ENCODE assay signal across 8 cellular contexts in the genomic region with DNA sequence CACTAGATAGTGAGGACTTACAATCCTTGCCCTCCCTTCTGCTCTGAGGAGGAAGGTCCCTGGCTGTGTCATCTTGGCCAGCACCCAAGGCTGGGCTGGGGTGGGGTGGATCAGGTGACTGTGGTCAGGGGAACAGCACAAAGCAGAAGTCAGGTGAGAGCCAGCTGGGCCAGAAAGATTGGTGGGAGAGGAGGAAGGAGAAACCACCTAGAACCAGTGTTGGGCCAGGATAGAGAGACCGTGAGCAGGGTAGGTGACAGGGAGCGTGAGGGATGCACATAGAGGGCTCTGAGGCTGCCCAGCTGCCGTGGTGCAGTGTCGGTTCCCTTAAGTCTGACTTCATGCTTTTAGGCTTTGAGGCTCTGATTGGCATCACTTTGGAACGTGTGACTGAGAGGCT. TPM values are rescaled to one million over a fixed set of nuclear protein-coding genes. Genes with fewer than 3 reads are reported as not detected.
DNase-seq lines count a peak whose midpoint lies in the region; ATAC-seq and TF ChIP-seq lines count a peak whose summit lies in the region.

No MANE protein-coding gene starts in this region.

- DNase-seq in NCI-H446 (lab: John Stamatoyannopoulos, UW) (peak; percentile 9 to 27), NCI-H446 treated with DMSO at 0.1 percent for 48 hours (lab: John Stamatoyannopoulos, UW) (no peak), RPMI8226 (peak; percentile 92), heart right ventricle (peak; percentile 38 to 51), NK-92 (lab: John Stamatoyannopoulos, UW; ENCODE audit: unreplicated experiment) (no peak), dedifferentiated amniotic fluid mesenchymal stem cell (ENCODE audit: extremely low spot score) (no peak)

- WGBS in heart right ventricle, 2 donors = 58 to 74% methylated on average over 5 of the region's 5 CpGs

- peak overlapping the region in 4 of 10 donors; percentile 3 to 85 (median 52) for H3K27ac ChIP-seq in heart right ventricle

- no peaks in the 10 kb centered on the region for H3K9me3 ChIP-seq in heart right ventricle

- no peaks in the 10 kb centered on the region for H3K27me3 ChIP-seq in heart right ventricle

- peak; percentile 63 for ATAC-seq in HG02973 (IDR thresholded peaks at IDR 0.05; ENCODE audit: unreplicated experiment)
- ATAC-seq in heart right ventricle = peak in 6 of 8 donors; percentile 52 to 72 (median 62)
- no peak for ATAC-seq in GM18517 (IDR thresholded peaks at IDR 0.05; ENCODE audit: unreplicated experiment)

- intact Hi-C loops in heart right ventricle (cut with DNase I) = no loop called here

- no peak for TF ChIP-seq CTCF in heart right ventricle (IDR thresholded peaks at IDR 0.05)

- H3K4me3 ChIP-seq in heart right ventricle = no peak overlapping the region

- peaks cover 0 to 37% (median 16%) of the 10 kb centered on the region in 9 donors for H3K4me1 ChIP-seq in heart right ventricle

- peaks cover 0 to 85% (median 0%) of the 10 kb centered on the region in 9 donors for H3K36me3 ChIP-seq in heart right ventricle

RNA-seq across cellular contexts. Expression of a gene that starts 22.7 kb away (rescaled TPM):
- total RNA-seq in heart right ventricle = 10 to 100 TPM in 1 of 10 donors, 1 to 10 TPM in 9; 2.2 to 29.7 (median 5.0) TPM
- 1 to 10 TPM; 1.8 to 2.5 TPM for polyA plus RNA-seq in heart right ventricle

Comparison
In these comparisons a context has a peak if more than half of its experiments do, and no peak if none do; other contexts are left out.
1. DNase-seq: peak in NCI-H446 (2 of 2), RPMI8226 (single experiment) and heart right ventricle (2 of 2); none in NCI-H446 treated with DMSO at 0.1 percent for 48 hours (single experiment), NK-92 (single experiment) and dedifferentiated amniotic fluid mesenchymal stem cell (single experiment).